In genomic region chr21:38830667-38831525, GRCh38 we compare ENCODE assay signal across 8 cellular contexts. TPM values are rescaled to one million over a fixed set of nuclear protein-coding genes. Genes with fewer than 3 reads are reported as not detected.
A peak's percentile ranks its signal among the peaks of the same experiment; 100 is the strongest.
DNase-seq lines count a peak whose midpoint lies in the region; ATAC-seq and TF ChIP-seq lines count a peak whose summit lies in the region.

No MANE protein-coding gene starts in this region.

- intact Hi-C loops in PC-3 (cut with micrococcal nuclease): no loop called here

- H3K9me2 ChIP-seq in PC-3 (replicated peaks; ENCODE audit: low read length): no peaks in the 10 kb centered on the region

- H3K9me3 ChIP-seq in PC-3 (ENCODE audit: low read length) (no peaks in the 10 kb centered on the region), parathyroid adenoma (ENCODE audit: control insufficient read depth, low read length) (no peaks in the 10 kb centered on the region)

- H3K27ac ChIP-seq in PC-3 (ENCODE audit: low read length): peak overlapping the region; percentile 3; the same call in 1 of the 2 replicates
- H3K27ac ChIP-seq in parathyroid adenoma: peak overlapping the region; percentile 71

- no peak for TF ChIP-seq CTCF in PC-3 (conservative IDR thresholded peaks at IDR 0.05; ENCODE audit: low read depth, low read length)
- no peak for TF ChIP-seq CTCF in parathyroid adenoma (IDR thresholded peaks at IDR 0.05)

- CTCF ChIA-PET in PC-3 (lab: Charles Lee): no interaction called here

- H3K27me3 ChIP-seq in PC-3 (ENCODE audit: low read length) (no peaks in the 10 kb centered on the region), parathyroid adenoma (ENCODE audit: control insufficient read depth, insufficient read depth, low read length) (no peaks in the 10 kb centered on the region)

- H2AFZ ChIP-seq in PC-3 (ENCODE audit: low read length) (no peak overlapping the region), parathyroid adenoma (no peak overlapping the region)

- no peak overlapping the region for H3K4me2 ChIP-seq in PC-3 (ENCODE audit: low read length)
- no peak overlapping the region for H3K4me2 ChIP-seq in parathyroid adenoma (ENCODE audit: low read length)

- H3K4me3 ChIP-seq in PC-3 (ENCODE audit: low read length) (no peak overlapping the region), parathyroid adenoma (ENCODE audit: low read depth, low read length) (no peak overlapping the region)

- no peak overlapping the region for H3K9ac ChIP-seq in PC-3 (ENCODE audit: low read length)
- H3K9ac ChIP-seq in parathyroid adenoma: no peak overlapping the region

- ATAC-seq in GM18867 (IDR thresholded peaks at IDR 0.05; ENCODE audit: unreplicated experiment): peak; percentile 73
- ATAC-seq in HG02610 (IDR thresholded peaks at IDR 0.05; ENCODE audit: unreplicated experiment): peak; percentile 79
- ATAC-seq in PC-3: no peak

- H3F3A ChIP-seq in PC-3 (ENCODE audit: low read length, unreplicated experiment): peaks cover under 1% of the 10 kb centered on the region

- H3K4me1 ChIP-seq in PC-3 (ENCODE audit: insufficient read depth, low read length): peaks cover 13% of the 10 kb centered on the region
- peaks cover 6% of the 10 kb centered on the region for H3K4me1 ChIP-seq in parathyroid adenoma

- DNase-seq in PC-3 (no peak), COR-L47 (lab: John Stamatoyannopoulos, UW) (no peak), iPS-NIHi11 (ENCODE audit: low spot score) (no peak), NCI-H748 (lab: John Stamatoyannopoulos, UW; ENCODE audit: unreplicated experiment) (no peak), COLO829 (ENCODE audit: low spot score) (no peak)

- no peaks in the 10 kb centered on the region for H4K20me1 ChIP-seq in PC-3 (ENCODE audit: low read length)

- POLR2A ChIA-PET in PC-3 (lab: Charles Lee; ENCODE audit: unreplicated experiment): no interaction called here

- H3K36me3 ChIP-seq in PC-3 (ENCODE audit: low read depth, low read length) (no peaks in the 10 kb centered on the region), parathyroid adenoma (ENCODE audit: control insufficient read depth, insufficient read depth, low read length) (no peaks in the 10 kb centered on the region)

- no peaks in the 10 kb centered on the region for H3K79me2 ChIP-seq in PC-3 (ENCODE audit: low read length)
- no peaks in the 10 kb centered on the region for H3K79me2 ChIP-seq in parathyroid adenoma

- no TSS peak for BruUV-seq in PC-3 (replicated peaks; lab: Mats Ljungman, UMichigan)

RNA-seq across cellular contexts. Expression of gene ETS2, which starts 25.2 kb away (rescaled TPM):
- 127 and 146 TPM in 2 replicates for total RNA-seq in PC-3 (2014; rRNA removed)
